Comparison of ENCODE assay signal across 32 cellular contexts in the genomic region with DNA sequence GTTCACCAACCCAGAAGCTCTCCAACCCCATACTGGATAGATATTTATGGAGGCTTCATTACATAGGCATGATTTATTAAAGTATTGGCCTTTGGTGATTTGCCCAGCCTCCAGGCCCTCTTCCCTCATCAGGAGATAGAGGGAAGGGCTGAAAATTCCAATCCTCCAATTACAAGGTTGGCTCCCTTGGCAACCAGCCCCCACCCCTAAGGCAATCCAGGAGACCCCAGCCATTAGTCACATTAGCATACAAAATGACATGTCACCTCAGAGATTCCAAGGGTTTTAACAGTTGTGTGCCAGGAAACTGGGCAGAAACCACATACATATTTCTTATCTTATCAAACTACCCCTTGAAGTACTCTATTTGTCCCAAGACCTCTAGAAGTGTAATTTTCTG.
"Had no signal": no experiment of that assay in that cellular context is flagged by ENCODE, and none has a peak within 500 bp of the region (broad histone marks: within the 10 kb centered on the region; RNA-seq: fewer than 3 reads in every experiment).

No MANE protein-coding gene starts in this region.

- H3K9me3 ChIP-seq: adrenal gland had no signal

- H3K27ac ChIP-seq: adrenal gland, PC-9, VCaP had no signal

- H3K4me1 ChIP-seq: adrenal gland had no signal

- H3K4me2 ChIP-seq: PC-9 had no signal

- FAIRE-seq: bronchial epithelial cell had no signal

- DNase-seq: activated B cell treated with CpG ODN at 0.5 μM for 24 hours; activated CD4-positive, alpha-beta memory T cell treated with anti-CD3 and anti-CD28 coated beads for 36 hours; activated CD4-positive, alpha-beta T cell treated with anti-CD3 and anti-CD28 coated beads for 4 hours; activated CD4-positive, alpha-beta T cell treated with anti-CD3 and anti-CD28 coated beads, Interleukin-2, amount 50 U/mL, for 1 hour; activated CD4-positive, CD25-positive, alpha-beta regulatory T cell treated with anti-CD3 and anti-CD28 coated beads, Interleukin-2, amount 50 U/mL, for 72 hours; activated CD8-positive, alpha-beta memory T cell treated with anti-CD3 and anti-CD28 coated beads, Interleukin-2, amount 50 U/mL, for 4 hours; activated gamma-delta T cell treated with Interleukin-2 at 50 U/mL for 16 hours; activated naive CD4-positive, alpha-beta T cell treated with anti-CD3 and anti-CD28 coated beads for 36 hours; activated T-cell treated with anti-CD3 and anti-CD28 coated beads for 4 hours; activated T-cell treated with anti-CD3 and anti-CD28 coated beads, Interleukin-2, amount 50 U/mL, for 4 hours; adrenal gland; anterior cingulate cortex; caudate nucleus; Karpas-422; NCI-H1048; NCI-H1105 treated with DMSO at 0.1 percent for 48 hours; NCI-H1436; NCI-H1694; NCI-H1930; NCI-H2081 treated with DMSO at 0.1 percent for 48 hours; NCI-H345; NCI-H524 treated with DMSO at 0.1 percent for 48 hours; NK-92 treated with Interleukin-12 subunit alpha and Interleukin-12 subunit beta, amount 100 ng/mL, for 24 hours; PC-9; Right ventricle myocardium superior; SW 1271; T-helper 1 cell; T-helper 2 cell; T-helper 9 cell had no signal

- H3K27me3 ChIP-seq: adrenal gland had no signal

- ATAC-seq: activated naive CD4-positive, alpha-beta T cell treated with anti-CD3 and anti-CD28 coated beads, Interleukin-2, amount 50 U/mL, for 72 hours; activated T-cell treated with anti-CD3 and anti-CD28 coated beads, Interleukin-2, amount 50 U/mL, for 4 hours had no signal

- H3K36me3 ChIP-seq: adrenal gland had no signal

- H3K4me3 ChIP-seq: adrenal gland, PC-9 had no signal
